7 cellular contexts compared by ENCODE assay signal in the genomic region with DNA sequence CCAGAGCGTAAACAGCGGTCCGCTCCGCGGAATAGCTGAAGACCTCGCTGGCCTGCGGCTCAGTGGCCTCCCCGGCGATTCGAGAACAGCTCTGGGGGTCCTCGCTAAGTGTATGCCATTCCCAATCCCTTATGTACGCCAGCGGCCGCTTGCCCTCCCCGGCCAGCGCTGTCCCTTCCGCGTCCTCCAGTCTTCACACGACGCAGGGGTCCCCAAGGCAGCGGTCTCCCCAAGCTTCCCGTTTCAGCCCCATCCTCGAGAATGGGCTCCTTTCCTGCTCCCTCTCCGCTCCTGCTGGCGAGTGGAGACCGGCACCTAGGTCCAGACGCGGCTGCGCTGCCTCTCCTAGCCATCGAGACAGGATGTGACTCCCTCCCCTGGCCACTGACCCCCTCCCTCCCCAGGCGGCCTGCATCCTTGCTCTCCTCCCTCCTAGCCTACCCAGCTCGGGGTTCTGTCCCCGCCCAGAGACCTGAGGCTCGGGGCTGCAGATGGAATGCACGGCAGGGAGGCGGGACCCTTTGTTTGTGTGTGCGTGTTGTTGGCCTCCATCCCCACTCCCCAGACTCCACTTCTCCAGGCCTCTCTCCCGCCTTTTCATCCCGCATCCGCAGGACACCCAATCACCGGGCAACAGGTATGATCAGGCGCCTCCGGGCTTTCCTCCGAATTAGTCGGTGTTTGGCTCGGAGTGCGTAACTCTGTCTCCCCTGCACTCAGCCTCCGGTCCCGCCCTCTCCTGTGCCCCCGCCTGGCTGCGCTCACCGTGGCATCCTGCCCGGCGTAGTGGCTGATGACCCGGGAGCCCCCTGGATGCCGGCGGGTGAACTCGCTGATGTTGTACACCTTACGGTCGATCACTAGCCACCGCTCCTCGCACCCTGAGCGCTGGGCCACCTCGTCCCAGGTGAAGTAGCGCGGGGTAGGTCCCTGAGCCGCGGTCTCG. TPM values are rescaled to one million over a fixed set of nuclear protein-coding genes. Genes with fewer than 3 reads are reported as not detected.
DNase-seq lines count a peak whose midpoint lies in the region; ATAC-seq and TF ChIP-seq lines count a peak whose summit lies in the region.

No MANE protein-coding gene starts in this region.

- H3K36me3 ChIP-seq in HCT116 (ENCODE audit: control insufficient read depth in 1 of 2, insufficient read depth in 2 of 2, low read length in 2 of 2) (peaks cover under 1 to 9% of the 10 kb centered on the region in 2 experiments; a peak in 2 of 4 replicates), spleen (peaks cover 0 to 16% (median 0%) of the 10 kb centered on the region in 6 donors)

- H3K27me3 ChIP-seq in HCT116 (ENCODE audit: insufficient read depth, low read length) (no peaks in the 10 kb centered on the region), spleen (replicated peaks in 1 of 7) (peaks cover 0 to 34% (median 8%) of the 10 kb centered on the region in 7 donors)

- H3K27ac ChIP-seq in HCT116 (ENCODE audit: low read depth, low read length) (peak overlapping the region; percentile 96), spleen (peak overlapping the region; percentile 77 to 95 (median 92))

- peaks cover 9% of the 10 kb centered on the region for H3K79me2 ChIP-seq in HCT116 (ENCODE audit: insufficient read depth, low read length)

- H3K4me1 ChIP-seq in HCT116 (ENCODE audit: control insufficient read depth in 1 of 2, insufficient read depth in 2 of 2, low read length in 2 of 2) (peaks cover 30 to 54% of the 10 kb centered on the region in 2 experiments), spleen (peaks cover 3 to 39% (median 26%) of the 10 kb centered on the region in 6 donors)

- TSS peak; percentile 33 for BruUV-seq in HCT116 (replicated peaks; lab: Mats Ljungman, UMichigan)

- CTCF ChIA-PET in HCT116 (lab: Charles Lee), result interaction anchor here (0.7 to 4.0 kb wide), 14 partner anchors 19 to 296 kb away, joined by 3 to 32 read pairs (median 5); no protein-coding TSS in a partner anchor

- H3K4me3 ChIP-seq in GM12865 (ENCODE audit: low read depth, low read length) (peak overlapping the region; percentile 64), HCT116 (replicated peaks in 1 of 2; ENCODE audit: low read depth in 1 of 2, low read length in 2 of 2) (peak overlapping the region; percentile 85 to 89), spleen (peak overlapping the region; percentile 56 to 85 (median 70))

- H3K4me2 ChIP-seq in HCT116 (ENCODE audit: low read length), result peak overlapping the region; percentile 80

- no peak overlapping the region for H2AFZ ChIP-seq in HCT116 (ENCODE audit: low read depth, low read length, poor library complexity, severe bottlenecking)

- POLR2A ChIA-PET in HCT116 (lab: Charles Lee), result interaction anchor here (0.9 to 3.5 kb wide), 14 partner anchors 10 to 1025 kb away, joined by 3 to 33 read pairs (median 6); partner anchors contain the start of genes FEN1, FTH1 and TMEM258

- H3K9ac ChIP-seq in HCT116 (ENCODE audit: low read length), result peak overlapping the region; percentile 98

- RAD21 ChIA-PET in HCT116 (lab: Charles Lee; ENCODE audit: low non-redundant PET in 1 of 2, low total read pairs in 2 of 2, uncharacterized antibody in 2 of 2, unreplicated experiment in 2 of 2), result no interaction called here

- no peak for TF ChIP-seq POLR2A in HCT116 (IDR thresholded peaks at IDR 0.05; ENCODE audit: borderline replicate concordance, extremely low read depth, insufficient read depth, insufficient read length)
- TF ChIP-seq POLR2A in spleen (IDR thresholded peaks at IDR 0.05), result no peak

- no peak for TF ChIP-seq RAD21 in HCT116 (IDR thresholded peaks at IDR 0.05; ENCODE audit: low read depth)

- H3K9me3 ChIP-seq in HCT116 (ENCODE audit: control insufficient read depth in 1 of 2, insufficient read depth in 1 of 2, low read depth in 1 of 2, low read length in 2 of 2) (no peaks in the 10 kb centered on the region), spleen (no peaks in the 10 kb centered on the region)

- intact Hi-C loops in HCT116 (cut with micrococcal nuclease) (no loop called here), spleen (cut with DNase I; ENCODE audit: low total_unique reads) (no loop called here)

- peak; percentile 75 for DNase-seq in GM12865 (ENCODE audit: low read depth)
- DNase-seq in HCT116 (ENCODE audit: low read depth, low spot score), result peak; percentile 27
- peak; percentile 82 for DNase-seq in NCI-H1105 treated with DMSO at 0.1 percent for 48 hours (lab: John Stamatoyannopoulos, UW)
- peak; percentile 72 for DNase-seq in UCSD-AML1 (lab: John Stamatoyannopoulos, UW; ENCODE audit: unreplicated experiment)
- DNase-seq in central memory CD4-positive, alpha-beta T cell, result peak; percentile 39
- DNase-seq in iris pigment epithelial cell (ENCODE audit: low read depth), result peak; percentile 78
- DNase-seq in spleen, result peak; percentile 87

- peak; percentile 18 for ATAC-seq in HCT116

- TF ChIP-seq CTCF in GM12865 (IDR thresholded peaks at IDR 0.05; ENCODE audit: insufficient read depth, low read depth, low read length, missing control alignments) (no peak), HCT116 (IDR thresholded peaks at IDR 0.05 in 2 of 3, conservative IDR thresholded peaks at IDR 0.05 in 1 of 3; ENCODE audit: borderline replicate concordance in 1 of 3, insufficient read depth in 1 of 3, low read depth in 2 of 3, low read length in 2 of 3) (no peak), spleen (IDR thresholded peaks at IDR 0.05 in 8 of 11, conservative IDR thresholded peaks at IDR 0.05 in 3 of 11) (no peak)

- no peaks in the 10 kb centered on the region for H3K9me2 ChIP-seq in HCT116 (ENCODE audit: insufficient read depth)

- H4K20me1 ChIP-seq in HCT116 (ENCODE audit: insufficient read depth), result no peaks in the 10 kb centered on the region

- WGBS in spleen, 5 donors, result 0 to 1% (median 0%) methylated on average over 36 to 69 of the region's 69 CpGs

TF ChIP-seq in HCT116, 20 proteins besides CTCF, POLR2A, EP300 and RAD21:
- TF ChIP-seq, protein P1, sequence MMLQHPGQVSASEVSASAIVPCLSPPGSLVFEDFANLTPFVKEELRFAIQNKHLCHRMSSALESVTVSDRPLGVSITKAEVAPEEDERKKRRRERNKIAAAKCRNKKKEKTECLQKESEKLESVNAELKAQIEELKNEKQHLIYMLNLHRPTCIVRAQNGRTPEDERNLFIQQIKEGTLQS (IDR thresholded peaks at IDR 0.05), result no peak
- peak; percentile 49; the same call in 1 of the 2 replicates for TF ChIP-seq POLR2AphosphoS5 (IDR thresholded peaks at IDR 0.05; ENCODE audit: low read depth, low read length)
- no peak for TF ChIP-seq FOSL1 (IDR thresholded peaks at IDR 0.05; ENCODE audit: low read depth)
- TF ChIP-seq ZFX (IDR thresholded peaks at IDR 0.05), result no peak; the same call in 1 of the 2 replicates

RNA-seq across cellular contexts. Expression of gene FADS1, which starts 0.7 kb away (rescaled TPM):
- 56.6 TPM for total RNA-seq in HCT116 (2021; ENCODE audit: unreplicated experiment)
- 28.8 and 36.3 TPM in 2 replicates for polyA plus RNA-seq in HCT116 (2012)
- total RNA-seq in spleen, result 10 to 100 TPM in 6 of 7 donors, 1 to 10 TPM in 1; 8.6 to 25.6 (median 12.9) TPM
- 1 to 10 TPM; 2.2 to 6.7 (median 3.3) TPM for polyA plus RNA-seq in spleen

RNA-seq across cellular contexts. Expression of gene FADS2, which starts 12.0 kb away (rescaled TPM):
- 17.1 TPM for total RNA-seq in HCT116 (2021; ENCODE audit: unreplicated experiment)
- polyA plus RNA-seq in HCT116 (2012), result 17.3 and 18.8 TPM in 2 replicates
- total RNA-seq in spleen, result 10 to 100 TPM in 5 of 7 donors, 1 to 10 TPM in 2; 2.8 to 20.6 (median 11.1) TPM
- 10 to 100 TPM in 2 of 3 donors, 1 to 10 TPM in 1; 5.5 to 16.8 (median 14.6) TPM for polyA plus RNA-seq in spleen

RNA-seq across cellular contexts. Expression of gene FEN1, which starts 23.4 kb away (rescaled TPM):
- total RNA-seq in HCT116 (2021; ENCODE audit: unreplicated experiment) (89.5 TPM), spleen (10 to 100 TPM in 5 of 7 donors, 1 to 10 TPM in 2; 8.9 to 17.2 (median 14.8) TPM)
- 53.8 and 55.2 TPM in 2 replicates for polyA plus RNA-seq in HCT116 (2012)
- polyA plus RNA-seq in spleen, result 10 to 100 TPM in 2 of 3 donors, 1 to 10 TPM in 1; 7.3 to 16.7 (median 15.9) TPM

RNA-seq across cellular contexts. Expression of gene TMEM258, which starts 23.7 kb away (rescaled TPM):
- 160 TPM for total RNA-seq in HCT116 (2021; ENCODE audit: unreplicated experiment)
- 403 and 404 TPM in 2 replicates for polyA plus RNA-seq in HCT116 (2012)
- 10 to 100 TPM; 52.4 to 85.2 (median 62.0) TPM for total RNA-seq in spleen
- polyA plus RNA-seq in spleen, result 100 to 1,000 TPM; 122 to 185 (median 125) TPM

Comparison
In these comparisons a context has a peak if more than half of its experiments do, and no peak if none do; other contexts are left out.
1. Peak in every context shown above with its lines: DNase-seq, ATAC-seq, H3K4me3 ChIP-seq and H3K27ac ChIP-seq.
2. DNase-seq: peak in every context shown above with its lines; median percentile 87 in spleen; 82 in NCI-H1105 treated with DMSO at 0.1 percent for 48 hours; 78 in iris pigment epithelial cell; 75 in GM12865; 72 in UCSD-AML1; 39 in central memory CD4-positive, alpha-beta T cell; 27 in HCT116.